Comparison of ENCODE assay signal across 8 cellular contexts in genomic region chr2:191020221-191020741, GRCh38. TPM values are rescaled to one million over a fixed set of nuclear protein-coding genes. Genes with fewer than 3 reads are reported as not detected.
DNase-seq lines count a peak whose midpoint lies in the region; ATAC-seq, FAIRE-seq and TF ChIP-seq lines count a peak whose summit lies in the region.

No MANE protein-coding gene starts in this region.

- peak overlapping the region; percentile 90 for H3K27ac ChIP-seq in psoas muscle

- peaks cover 5% of the 10 kb centered on the region for H3K4me1 ChIP-seq in psoas muscle

- H3K9me3 ChIP-seq in psoas muscle: no peaks in the 10 kb centered on the region

- H3K4me3 ChIP-seq in psoas muscle: peak overlapping the region; percentile 72

- intact Hi-C loops in left ventricle myocardium superior (cut with micrococcal nuclease) (loop anchor here (10.0 kb wide), 1 partner anchor 165 kb away; no protein-coding TSS in a partner anchor), psoas muscle (cut with DNase I) (loop anchor here in 1 of 2 donors (10.0 kb wide), 1 partner anchor 235 kb away; no protein-coding TSS in a partner anchor)

- in situ Hi-C loops in GM13977 (cut with MboI; ENCODE audit: low pct_unique_long_range_greater_than_20kb, low sequenced_read_pairs, unreplicated experiment): no loop called here

- H3K27me3 ChIP-seq in psoas muscle (ENCODE audit: insufficient read depth in 3 of 3, low read length in 2 of 3): no peaks in the 10 kb centered on the region

- 0 to 1% (median 0%) methylated on average over 53 to 59 of the region's 59 CpGs for WGBS in psoas muscle, 3 donors

- no peaks in the 10 kb centered on the region for H3K36me3 ChIP-seq in psoas muscle (ENCODE audit: insufficient read depth in 1 of 2, low read depth in 1 of 2)

- TF ChIP-seq CTCF in GM13977 (IDR thresholded peaks at IDR 0.05; ENCODE audit: extremely low read depth, insufficient read depth, missing control alignments): no peak
- TF ChIP-seq CTCF in psoas muscle (IDR thresholded peaks at IDR 0.05): peak; percentile 18

- DNase-seq in GM13977 (ENCODE audit: low spot score) (peak; percentile 91), NCI-H1436 treated with DMSO at 0.1 percent for 48 hours (lab: John Stamatoyannopoulos, UW) (peak; percentile 81), SW480 (ENCODE audit: low spot score) (peak; percentile 97), amniotic stem cell (lab: John Stamatoyannopoulos, UW) (peak; percentile 89), left ventricle myocardium superior (peak; percentile 96), psoas muscle (peak; percentile 92 to 96), urothelium cell line (ENCODE audit: low spot score) (peak; percentile 98)

- no peak for FAIRE-seq in urothelium cell line (lab: Jason Lieb, UNC)

- ATAC-seq in HG02852 (IDR thresholded peaks at IDR 0.05; ENCODE audit: unreplicated experiment): peak; percentile 69
- peak; percentile 100 for ATAC-seq in left ventricle myocardium superior
- peak; percentile 98 to 100 (median 99) for ATAC-seq in psoas muscle

RNA-seq across cellular contexts. Expression of gene STAT1, which starts 6.3 kb away (rescaled TPM):
- total RNA-seq in left ventricle myocardium superior (38.3 TPM), psoas muscle (10 to 100 TPM; 26.1 to 49.0 (median 39.7) TPM)
- polyA plus RNA-seq in psoas muscle: 10 to 100 TPM; 14.2 to 36.9 (median 19.0) TPM

Comparison
In these comparisons a context has a peak if more than half of its experiments do, and no peak if none do; other contexts are left out.
1. Peak in every context shown above with its lines: DNase-seq, ATAC-seq, H3K4me3 ChIP-seq and H3K27ac ChIP-seq.